In the genomic region with DNA sequence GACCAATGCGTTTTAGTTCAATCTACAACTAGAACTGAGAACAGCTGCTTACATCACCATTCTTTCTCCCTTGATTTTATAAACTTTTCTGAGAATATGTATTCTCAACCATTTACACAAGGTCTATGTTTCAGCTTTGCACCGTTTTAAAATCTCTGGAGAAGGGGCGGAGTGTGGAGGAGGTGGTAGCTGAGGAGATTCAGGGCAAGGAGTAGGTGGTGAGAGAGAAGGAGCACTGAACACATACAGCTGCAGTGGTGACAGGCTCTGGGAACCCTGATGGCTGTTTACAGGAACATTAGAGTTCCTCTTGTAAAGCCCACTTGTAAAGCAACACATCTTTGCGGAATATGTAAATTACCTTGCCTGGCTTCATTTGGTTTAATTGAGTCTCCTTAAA, we compare ENCODE assay signal across 26 cellular contexts.
DNase-seq lines count a peak whose midpoint lies in the region; ATAC-seq and TF ChIP-seq lines count a peak whose summit lies in the region.
"Had no signal": no experiment of that assay in that cellular context is flagged by ENCODE, and none has a peak within 500 bp of the region (broad histone marks: within the 10 kb centered on the region; RNA-seq: fewer than 3 reads in every experiment).

No MANE protein-coding gene starts in this region.

- no peak for TF ChIP-seq CTCF in H9 (conservative IDR thresholded peaks at IDR 0.05)

- H3K9me3 ChIP-seq in H9 (ENCODE audit: control insufficient read depth, low read depth, low read length): no peaks in the 10 kb centered on the region
- H3K9me3 ChIP-seq: BLaER1 treated with 17β-estradiol and CSF1 and Interleukin-3, amounts not matched to agents 10 nM and 100 nM; SK-N-SH had no signal

- H3K56ac ChIP-seq in H9 (ENCODE audit: insufficient read length, low read depth, low read length): no peak overlapping the region

- H3K14ac ChIP-seq in H9 (ENCODE audit: insufficient read depth, low read length): no peak overlapping the region

- peaks cover 2 to 8% of the 10 kb centered on the region in 2 experiments; a peak in 3 of 4 replicates for H3K4me1 Mint-ChIP-seq in H9
- H3K4me1 Mint-ChIP-seq in activated CD8-positive, alpha-beta T cell treated with anti-CD3 and anti-CD28 coated beads, Interleukin-2, amount 10 ng/mL, durations not matched to agents 7 days and 5 days (ENCODE audit: low read depth): no peaks in the 10 kb centered on the region
- H3K4me1 Mint-ChIP-seq: IgD-negative memory B cell had no signal

- no peak for DNase-seq in H9
- peak; percentile 41 for DNase-seq in middle frontal gyrus (ENCODE audit: extremely low spot score, low spot score)
- DNase-seq in superior temporal gyrus (ENCODE audit: extremely low spot score): peak; percentile 57
- no peak for DNase-seq in GM19238 (ENCODE audit: insufficient read length, low spot score)
- no peak for DNase-seq in activated CD8-positive, alpha-beta T cell treated with anti-CD3 and anti-CD28 coated beads, Interleukin-2, amount 10 ng/mL, durations not matched to agents 7 days and 5 days
- DNase-seq: CD4-positive, alpha-beta T cell; DMS79; EL; GDM1; NCI-H1048; NCI-H1417; NCI-H1694 treated with DMSO at 0.1 percent for 48 hours; NCI-H2081 treated with DMSO at 0.1 percent for 48 hours; NCI-H2171; NCI-H226; NCI-H510A; NK-92 treated with Interleukin-12 subunit alpha and Interleukin-12 subunit beta, amount 100 ng/mL, for 24 hours; PC-3; SK-N-SH; SW 1271 had no signal

- H2BK20ac ChIP-seq in H9 (ENCODE audit: low read depth, low read length, poor library complexity, severe bottlenecking): no peak overlapping the region

- H4K8ac ChIP-seq in H9 (replicated peaks; ENCODE audit: insufficient read length, low read depth, low read length): no peak overlapping the region

- no peaks in the 10 kb centered on the region for H3K23me2 ChIP-seq in H9 (ENCODE audit: insufficient read length, low read depth, low read length, poor library complexity, severe bottlenecking)

- no peak overlapping the region for H3K27ac ChIP-seq in H9 (ENCODE audit: insufficient read length, low read depth, low read length)
- H3K27ac ChIP-seq in angular gyrus (ENCODE audit: low read depth, low read length): peak overlapping the region; percentile 2
- H3K27ac ChIP-seq: BLaER1 treated with 17β-estradiol and CSF1 and Interleukin-3, amounts not matched to agents 10 nM and 100 nM; KMS-11 had no signal

- no peaks in the 10 kb centered on the region for H3K79me2 ChIP-seq in H9 (ENCODE audit: insufficient read depth, low read length)

- H2BK120ac ChIP-seq in H9 (ENCODE audit: low read depth, low read length, poor library complexity, severe bottlenecking): no peak overlapping the region

- H3K27ac Mint-ChIP-seq in H9: peak overlapping the region in 2 of 3 experiments; percentile 22 to 76; a peak in 2 of 7 replicates
- H3K27ac Mint-ChIP-seq in activated CD8-positive, alpha-beta T cell treated with anti-CD3 and anti-CD28 coated beads, Interleukin-2, amount 10 ng/mL, durations not matched to agents 7 days and 5 days: no peak overlapping the region
- H3K27ac Mint-ChIP-seq: CD4-positive, alpha-beta T cell; IgD-negative memory B cell had no signal

- H2BK5ac ChIP-seq in H9 (ENCODE audit: insufficient read length, low read length): no peak overlapping the region

- H3K27me3 Mint-ChIP-seq in H9 (ENCODE audit: low read depth): no peaks in the 10 kb centered on the region
- peaks cover 12% of the 10 kb centered on the region for H3K27me3 Mint-ChIP-seq in activated CD8-positive, alpha-beta T cell treated with anti-CD3 and anti-CD28 coated beads, Interleukin-2, amount 10 ng/mL, durations not matched to agents 7 days and 5 days (ENCODE audit: low read depth)

- no peak overlapping the region for H3K18ac ChIP-seq in H9 (ENCODE audit: insufficient read length, low read depth, low read length)

- H3K9me3 Mint-ChIP-seq in H9: no peaks in the 10 kb centered on the region
- no peaks in the 10 kb centered on the region for H3K9me3 Mint-ChIP-seq in activated CD8-positive, alpha-beta T cell treated with anti-CD3 and anti-CD28 coated beads, Interleukin-2, amount 10 ng/mL, durations not matched to agents 7 days and 5 days (ENCODE audit: insufficient read depth)
- H3K9me3 Mint-ChIP-seq: CD4-positive, alpha-beta T cell had no signal

- H3K23ac ChIP-seq in H9 (ENCODE audit: insufficient read length, low read depth, low read length): no peak overlapping the region

- no peak overlapping the region for H4K91ac ChIP-seq in H9 (ENCODE audit: insufficient read length, low read depth, low read length)

- no peaks in the 10 kb centered on the region for H3K4me1 ChIP-seq in H9 (ENCODE audit: insufficient read depth, low read length)
- H3K4me1 ChIP-seq: BLaER1 treated with 17β-estradiol and CSF1 and Interleukin-3, amounts not matched to agents 10 nM and 100 nM had no signal

- no peak overlapping the region for H2BK12ac ChIP-seq in H9 (ENCODE audit: insufficient read length, low read depth, low read length)

- POLR2A ChIA-PET in activated CD8-positive, alpha-beta T cell treated with anti-CD3 and anti-CD28 coated beads, Interleukin-2, amount 10 ng/mL, durations not matched to agents 7 days and 5 days (lab: Charles Lee): interaction anchor here (0.6 kb wide), 1 partner anchor 175 kb away, joined by 3 read pairs; no protein-coding TSS in a partner anchor

- no peak overlapping the region for H3K4me3 Mint-ChIP-seq in H9
- H3K4me3 Mint-ChIP-seq in activated CD8-positive, alpha-beta T cell treated with anti-CD3 and anti-CD28 coated beads, Interleukin-2, amount 10 ng/mL, durations not matched to agents 7 days and 5 days: no peak overlapping the region
- H3K4me3 Mint-ChIP-seq: CD4-positive, alpha-beta T cell; IgD-negative memory B cell had no signal

- peaks cover 4 to 56% (median 32%) of the 10 kb centered on the region in 3 experiments; a peak in 5 of 7 replicates for H3K36me3 Mint-ChIP-seq in H9 (ENCODE audit: insufficient read depth in 1 of 3, low read depth in 3 of 3)
- no peaks in the 10 kb centered on the region for H3K36me3 Mint-ChIP-seq in activated CD8-positive, alpha-beta T cell treated with anti-CD3 and anti-CD28 coated beads, Interleukin-2, amount 10 ng/mL, durations not matched to agents 7 days and 5 days (ENCODE audit: low read depth)

- no peak overlapping the region for H4K5ac ChIP-seq in H9 (ENCODE audit: insufficient read length, low read depth, low read length)

- H3T11ph ChIP-seq in H9 (ENCODE audit: low read length): no peak overlapping the region

- H4K20me1 ChIP-seq in H9 (ENCODE audit: control insufficient read depth, insufficient read depth, insufficient read length): no peaks in the 10 kb centered on the region
- H4K20me1 ChIP-seq: BLaER1 treated with 17β-estradiol and CSF1 and Interleukin-3, amounts not matched to agents 10 nM and 100 nM had no signal

- no peak overlapping the region for H2AK5ac ChIP-seq in H9 (ENCODE audit: insufficient read length, low read length)

- CTCF ChIA-PET in activated CD8-positive, alpha-beta T cell treated with anti-CD3 and anti-CD28 coated beads, Interleukin-2, amount 10 ng/mL, durations not matched to agents 7 days and 5 days (lab: Charles Lee): no interaction called here

- H2BK15ac ChIP-seq in H9 (ENCODE audit: low read depth, low read length): no peak overlapping the region

- WGBS in H9 (ENCODE audit: extremely low coverage, insufficient read length, low lambda C conversion rate): no CpG with 5 or more reads among the region's 4 CpGs

- no peak overlapping the region for H3K4me2 ChIP-seq in H9 (ENCODE audit: insufficient read depth, insufficient read length, low read length)
- H3K4me2 ChIP-seq: BLaER1 treated with 17β-estradiol and CSF1 and Interleukin-3, amounts not matched to agents 10 nM and 100 nM; KMS-11; SK-N-SH had no signal

- no peak overlapping the region for H3K4ac ChIP-seq in H9 (ENCODE audit: low read depth, low read length)

- H2AFZ ChIP-seq in H9 (ENCODE audit: low read length): no peak overlapping the region

- H3K9ac ChIP-seq in H9 (ENCODE audit: extremely low read depth, insufficient read length, low read length): no peak overlapping the region
- H3K9ac ChIP-seq: BLaER1 treated with 17β-estradiol and CSF1 and Interleukin-3, amounts not matched to agents 10 nM and 100 nM; KMS-11; SK-N-SH had no signal

- no peaks in the 10 kb centered on the region for H3K27me3 ChIP-seq in H9 (ENCODE audit: insufficient read depth, low read length)
- H3K27me3 ChIP-seq: BLaER1 treated with 17β-estradiol and CSF1 and Interleukin-3, amounts not matched to agents 10 nM and 100 nM had no signal

- ATAC-seq in activated CD8-positive, alpha-beta T cell treated with anti-CD3 and anti-CD28 coated beads, Interleukin-2, amount 10 ng/mL, durations not matched to agents 7 days and 5 days: no peak
- no peak for ATAC-seq in GM19351 (IDR thresholded peaks at IDR 0.05; ENCODE audit: unreplicated experiment)
- ATAC-seq: GM12878, PC-3 had no signal

- no peaks in the 10 kb centered on the region for H3K79me1 ChIP-seq in H9 (ENCODE audit: insufficient read depth, low read depth, low read length, poor library complexity, severe bottlenecking)

Comparison
In these comparisons a context has a peak if more than half of its experiments do, and no peak if none do; other contexts are left out.
1. DNase-seq: peak in middle frontal gyrus (single experiment) and superior temporal gyrus (single experiment); none in H9 (single experiment), GM19238 (single experiment) and activated CD8-positive, alpha-beta T cell treated with anti-CD3 and anti-CD28 coated beads, Interleukin-2, amount 10 ng/mL, durations not matched to agents 7 days and 5 days (single experiment).